Comparison of ENCODE assay signal across 9 cellular contexts in genomic region chr3:19641408-19641807, GRCh38.
"Had no signal": no experiment of that assay in that cellular context is flagged by ENCODE, and none has a peak within 500 bp of the region (broad histone marks: within the 10 kb centered on the region; RNA-seq: fewer than 3 reads in every experiment).

No MANE protein-coding gene starts in this region.

- H3K4me1 ChIP-seq: HAP-1 had no signal

- ATAC-seq: HCT116, HepG2 had no signal

- DNase-seq: GM23248, H7, HFFc6, KBM-7 had no signal

- FAIRE-seq: HepG2 had no signal

- H3K9me3 ChIP-seq: HAP-1 had no signal

- H3K36me3 ChIP-seq: HAP-1 had no signal

- H3K9ac ChIP-seq: GM23248 had no signal

- H3K27ac ChIP-seq: GM23248, HL-60 had no signal

- H3K4me3 Mint-ChIP-seq: HFFc6, IgD-negative memory B cell had no signal

- H2AFZ ChIP-seq: GM23248 had no signal

- H3K27ac Mint-ChIP-seq: HFFc6, IgD-negative memory B cell had no signal

- H3K4me3 ChIP-seq: GM23248, HAP-1 had no signal
